ENCODE assay signal across 8 cellular contexts in genomic region chr14:91244501-91244901, GRCh38. TPM values are rescaled to one million over a fixed set of nuclear protein-coding genes. Genes with fewer than 3 reads are reported as not detected.
A peak's percentile ranks its signal among the peaks of the same experiment; 100 is the strongest.
DNase-seq lines count a peak whose midpoint lies in the region; ATAC-seq and TF ChIP-seq lines count a peak whose summit lies in the region.

GPR68 (minus strand) TSS chr14:91244704; CDS start chr14:91235050, 9,654 bp downstream.

- no peak within 1 kb of the TSS for H4K8ac ChIP-seq in H9 (replicated peaks; ENCODE audit: insufficient read length, low read depth, low read length)

- no peak for ATAC-seq in omental fat pad (ENCODE audit: low FRiP score)
- ATAC-seq in HG02678 (IDR thresholded peaks at IDR 0.05; ENCODE audit: unreplicated experiment), result no peak

- H3K9ac ChIP-seq in H9 (ENCODE audit: extremely low read depth, insufficient read length, low read length), result no peak within 1 kb of the TSS

- H3K27me3 Mint-ChIP-seq in H9 (ENCODE audit: low read depth) (peaks cover 14% of the 10 kb centered on the region), mesothelial cell of epicardium (ENCODE audit: low read depth) (peaks cover 6% of the 10 kb centered on the region)
- H3K27me3 Mint-ChIP-seq in T-helper 1 cell treated with Interleukin-12 subunit alpha and Interleukin-12 subunit beta and Interleukin-4 antibody, amounts not matched to agents 30 μg/mL and 1 μg/mL, for 36 hours (ENCODE audit: low read depth), result no peaks in the 10 kb centered on the region

- H3K36me3 Mint-ChIP-seq in H9 (ENCODE audit: insufficient read depth in 1 of 3, low read depth in 3 of 3), result no peaks in the 10 kb centered on the region; a peak in 1 of 7 replicates
- peaks cover 69% of the 10 kb centered on the region for H3K36me3 Mint-ChIP-seq in T-helper 1 cell treated with Interleukin-12 subunit alpha and Interleukin-12 subunit beta and Interleukin-4 antibody, amounts not matched to agents 30 μg/mL and 1 μg/mL, for 36 hours (ENCODE audit: low read depth)
- H3K36me3 Mint-ChIP-seq in mesothelial cell of epicardium, result no peaks in the 10 kb centered on the region

- no peak within 1 kb of the TSS for H2BK20ac ChIP-seq in H9 (ENCODE audit: low read depth, low read length, poor library complexity, severe bottlenecking)

- H3K27me3 ChIP-seq in H9 (ENCODE audit: insufficient read depth, low read length) (no peaks in the 10 kb centered on the region), muscle layer of duodenum (ENCODE audit: low read depth, low read length) (no peaks in the 10 kb centered on the region)

- H3K4me1 Mint-ChIP-seq in H9 (peaks cover 2 to 12% of the 10 kb centered on the region in 2 experiments; a peak in 3 of 4 replicates), mesothelial cell of epicardium (no peaks in the 10 kb centered on the region)
- peaks cover 73% of the 10 kb centered on the region for H3K4me1 Mint-ChIP-seq in T-helper 1 cell treated with Interleukin-12 subunit alpha and Interleukin-12 subunit beta and Interleukin-4 antibody, amounts not matched to agents 30 μg/mL and 1 μg/mL, for 36 hours (ENCODE audit: low read depth)

- no peak within 1 kb of the TSS for H3K4me2 ChIP-seq in H9 (ENCODE audit: insufficient read depth, insufficient read length, low read length)

- H3K4me3 Mint-ChIP-seq in H9 (no peak within 1 kb of the TSS; a peak in 1 of 5 replicates), mesothelial cell of epicardium (no peak within 1 kb of the TSS)
- peak within 1 kb of the TSS; percentile 90 for H3K4me3 Mint-ChIP-seq in T-helper 1 cell treated with Interleukin-12 subunit alpha and Interleukin-12 subunit beta and Interleukin-4 antibody, amounts not matched to agents 30 μg/mL and 1 μg/mL, for 36 hours

- H3K4me3 ChIP-seq in epithelial cell of esophagus (ENCODE audit: low read length), result no peak within 1 kb of the TSS
- H3K4me3 ChIP-seq in muscle layer of duodenum (ENCODE audit: low read depth in 1 of 2, low read length in 2 of 2), result peak within 1 kb of the TSS; percentile 19 to 27

- H2BK12ac ChIP-seq in H9 (ENCODE audit: insufficient read length, low read depth, low read length), result no peak within 1 kb of the TSS

- H2BK15ac ChIP-seq in H9 (ENCODE audit: low read depth, low read length), result no peak within 1 kb of the TSS

- H3K9me3 Mint-ChIP-seq in H9 (peaks cover 0 to 3% of the 10 kb centered on the region in 2 experiments; a peak in 3 of 5 replicates), mesothelial cell of epicardium (peaks cover 19% of the 10 kb centered on the region)
- H3K9me3 Mint-ChIP-seq in T-helper 1 cell treated with Interleukin-12 subunit alpha and Interleukin-12 subunit beta and Interleukin-4 antibody, amounts not matched to agents 30 μg/mL and 1 μg/mL, for 36 hours, result peaks cover 4% of the 10 kb centered on the region

- peak within 1 kb of the TSS in 1 of 3 experiments; percentile 29; a peak in 1 of 7 replicates for H3K27ac Mint-ChIP-seq in H9
- H3K27ac Mint-ChIP-seq in T-helper 1 cell treated with Interleukin-12 subunit alpha and Interleukin-12 subunit beta and Interleukin-4 antibody, amounts not matched to agents 30 μg/mL and 1 μg/mL, for 36 hours, result peak within 1 kb of the TSS; percentile 89
- H3K27ac Mint-ChIP-seq in mesothelial cell of epicardium, result no peak within 1 kb of the TSS

- DNase-seq in AG09319 (ENCODE audit: extremely low read depth, low read depth), result peak; percentile 37
- DNase-seq in H9, result peak; percentile 67
- DNase-seq in epithelial cell of esophagus (ENCODE audit: low read depth), result peak; percentile 35
- no peak for DNase-seq in mesothelial cell of epicardium (ENCODE audit: low spot score in 2 of 2, unreplicated experiment in 2 of 2)
- DNase-seq in omental fat pad (ENCODE audit: low spot score), result no peak

- H3T11ph ChIP-seq in H9 (ENCODE audit: low read length), result no peak within 1 kb of the TSS

- H3K9me3 ChIP-seq in H9 (ENCODE audit: control insufficient read depth, low read depth, low read length), result no peaks in the 10 kb centered on the region
- H3K9me3 ChIP-seq in muscle layer of duodenum (ENCODE audit: control insufficient read depth in 1 of 2, low read length in 2 of 2), result peaks cover 0 to 3% of the 10 kb centered on the region in 2 donors

- no peaks in the 10 kb centered on the region for H3K4me1 ChIP-seq in H9 (ENCODE audit: insufficient read depth, low read length)
- H3K4me1 ChIP-seq in muscle layer of duodenum (ENCODE audit: control insufficient read depth in 1 of 2, insufficient read depth in 2 of 2, low read length in 2 of 2), result peaks cover 5 to 15% of the 10 kb centered on the region in 2 donors

- H4K91ac ChIP-seq in H9 (ENCODE audit: insufficient read length, low read depth, low read length), result no peak within 1 kb of the TSS

- H2BK5ac ChIP-seq in H9 (ENCODE audit: insufficient read length, low read length), result no peak within 1 kb of the TSS

- H3K27ac ChIP-seq in H9 (ENCODE audit: insufficient read length, low read depth, low read length), result no peak within 1 kb of the TSS
- H3K27ac ChIP-seq in muscle layer of duodenum (ENCODE audit: low read length), result peak within 1 kb of the TSS; percentile 45

- H4K5ac ChIP-seq in H9 (ENCODE audit: insufficient read length, low read depth, low read length), result no peak within 1 kb of the TSS

- H3K56ac ChIP-seq in H9 (ENCODE audit: insufficient read length, low read depth, low read length), result no peak within 1 kb of the TSS

- H3K23ac ChIP-seq in H9 (ENCODE audit: insufficient read length, low read depth, low read length), result no peak within 1 kb of the TSS

- H2BK120ac ChIP-seq in H9 (ENCODE audit: low read depth, low read length, poor library complexity, severe bottlenecking), result no peak within 1 kb of the TSS

- no peak within 1 kb of the TSS for H2AK5ac ChIP-seq in H9 (ENCODE audit: insufficient read length, low read length)

- no peak within 1 kb of the TSS for H3K18ac ChIP-seq in H9 (ENCODE audit: insufficient read length, low read depth, low read length)

- no peaks in the 10 kb centered on the region for H3K36me3 ChIP-seq in muscle layer of duodenum (ENCODE audit: control insufficient read depth in 1 of 2, insufficient read depth in 2 of 2, low read length in 2 of 2)

- no CpG with 5 or more reads among the region's 12 CpGs for WGBS in H9 (ENCODE audit: extremely low coverage, insufficient read length, low lambda C conversion rate)

- no peak within 1 kb of the TSS for H2AFZ ChIP-seq in H9 (ENCODE audit: low read length)

- H3K23me2 ChIP-seq in H9 (ENCODE audit: insufficient read length, low read depth, low read length, poor library complexity, severe bottlenecking), result no peaks in the 10 kb centered on the region

- H4K20me1 ChIP-seq in H9 (ENCODE audit: control insufficient read depth, insufficient read depth, insufficient read length), result no peaks in the 10 kb centered on the region

- no peaks in the 10 kb centered on the region for H3K79me2 ChIP-seq in H9 (ENCODE audit: insufficient read depth, low read length)

- no peak within 1 kb of the TSS for H3K4ac ChIP-seq in H9 (ENCODE audit: low read depth, low read length)

- H3K79me1 ChIP-seq in H9 (ENCODE audit: insufficient read depth, low read depth, low read length, poor library complexity, severe bottlenecking), result no peaks in the 10 kb centered on the region

- TF ChIP-seq CTCF in AG09319 (IDR thresholded peaks at IDR 0.05; ENCODE audit: low read depth, low read length), result no peak; the same call in 1 of the 2 replicates
- no peak for TF ChIP-seq CTCF in H9 (conservative IDR thresholded peaks at IDR 0.05)
- no peak for TF ChIP-seq CTCF in epithelial cell of esophagus (IDR thresholded peaks at IDR 0.05; ENCODE audit: insufficient read depth, low read depth, low read length, missing control alignments)
- no peak for TF ChIP-seq CTCF in mesothelial cell of epicardium (IDR thresholded peaks at IDR 0.05; ENCODE audit: unreplicated experiment)
- TF ChIP-seq CTCF in omental fat pad (IDR thresholded peaks at IDR 0.05), result no peak

- H3K14ac ChIP-seq in H9 (ENCODE audit: insufficient read depth, low read length), result no peak within 1 kb of the TSS; the same call in 1 of the 2 replicates

RNA-seq across cellular contexts. Expression of gene GPR68, which starts in this region (rescaled TPM):
- total RNA-seq in H9 (2021) (0.07 and 0.33 TPM in 2 replicates), mesothelial cell of epicardium (0.79 to 1.2 TPM (median 1.1 TPM) in 3 replicates), omental fat pad (under 1 TPM in 3 of 4 donors, not detected in 1; 0.19 to 0.36 (median 0.19) TPM)

Comparison
In these comparisons a context has a peak if more than half of its experiments do, and no peak if none do; other contexts are left out.
1. Peak in DNase-seq in H9; RNA of the gene not detected or under 1 TPM.
2. DNase-seq: peak in AG09319 (single experiment) and epithelial cell of esophagus (single experiment); none in mesothelial cell of epicardium (0 of 2) and omental fat pad (single experiment).